In the genomic region with DNA sequence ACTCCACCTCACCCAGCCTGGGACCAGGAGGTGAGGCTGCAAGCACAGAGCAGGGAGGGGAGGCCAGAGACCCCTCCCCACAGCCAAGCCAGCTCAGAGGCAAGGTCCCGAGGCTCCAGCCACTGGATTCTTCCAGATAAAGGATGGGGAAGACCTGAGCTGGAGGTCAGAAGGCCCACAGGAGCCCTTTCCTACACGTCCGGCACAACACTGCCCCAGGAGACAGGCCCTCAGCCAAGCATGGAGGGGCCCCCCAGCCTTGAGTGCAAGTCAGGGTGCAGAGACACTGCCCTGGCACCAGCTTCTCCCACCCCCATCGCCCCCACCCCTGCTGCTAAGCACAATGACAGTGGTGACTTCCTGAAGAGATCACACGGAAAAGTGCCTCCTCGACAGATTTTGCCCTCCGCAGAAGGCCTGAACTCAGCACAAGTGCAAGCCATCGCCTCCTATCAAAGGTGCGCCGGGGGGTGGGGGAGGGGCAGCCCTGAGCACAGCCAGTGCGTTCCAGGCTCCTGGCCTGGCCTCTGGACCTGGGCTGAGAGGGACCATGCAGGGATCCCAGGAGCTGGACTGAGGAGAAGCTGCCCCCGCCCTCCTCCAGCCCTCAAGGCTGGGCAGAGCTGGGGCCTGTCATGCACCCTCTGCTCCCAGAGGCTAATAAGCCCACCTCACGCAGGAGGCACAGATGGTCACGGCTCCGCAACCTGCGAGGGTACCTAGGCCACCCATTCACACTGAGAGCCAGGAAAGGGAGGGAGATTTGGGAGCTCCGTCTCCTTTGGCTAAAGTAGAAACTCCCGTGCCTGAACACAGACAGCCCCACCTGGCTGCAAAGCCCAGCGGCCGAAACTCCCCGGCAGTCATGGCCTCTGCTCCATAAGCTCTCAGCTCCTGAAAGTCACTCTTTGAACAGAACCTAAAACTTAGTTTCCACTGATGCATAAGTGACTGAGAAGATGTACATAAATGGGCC, we compare ENCODE assay signal across 2 cellular contexts.
A peak's percentile ranks its signal among the peaks of the same experiment; 100 is the strongest.
TF ChIP-seq lines count a peak whose summit lies in the region.

No MANE protein-coding gene starts in this region.

TF ChIP-seq in A549, 52 proteins besides CTCF, POLR2A, EP300 and RAD21:
- TF ChIP-seq MAFK (IDR thresholded peaks at IDR 0.05; ENCODE audit: partially characterized antibody): peak; percentile 95
- TF ChIP-seq TFCP2L1 (CRISPR knock-in tag; IDR thresholded peaks at IDR 0.05): no peak
- no peak for TF ChIP-seq RFX5 (IDR thresholded peaks at IDR 0.05)
- no peak for TF ChIP-seq FOXS1 (CRISPR knock-in tag; IDR thresholded peaks at IDR 0.05)
- no peak for TF ChIP-seq KDM5A (IDR thresholded peaks at IDR 0.05)
- TF ChIP-seq CEBPB (IDR thresholded peaks at IDR 0.05): no peak
- TF ChIP-seq NR3C1 (IDR thresholded peaks at IDR 0.05): no peak
- no peak for TF ChIP-seq CBX8 (IDR thresholded peaks at IDR 0.05)
- TF ChIP-seq ZFP36 (IDR thresholded peaks at IDR 0.05; ENCODE audit: borderline replicate concordance, partially characterized antibody): no peak
- no peak for TF ChIP-seq CBX2 (IDR thresholded peaks at IDR 0.05; ENCODE audit: borderline replicate concordance, low read depth)
- no peak for TF ChIP-seq ESRRA (IDR thresholded peaks at IDR 0.05; ENCODE audit: borderline replicate concordance, low read length)
- no peak for TF ChIP-seq E2F6 (IDR thresholded peaks at IDR 0.05; ENCODE audit: borderline replicate concordance, low read depth)
- no peak for TF ChIP-seq HOXA7 (CRISPR knock-in tag; IDR thresholded peaks at IDR 0.05)
- TF ChIP-seq MYC (IDR thresholded peaks at IDR 0.05; ENCODE audit: borderline replicate concordance, low read length): no peak
- 0 out of 2 replicates have a peak, but pooled peaks have one; percentile 24 for TF ChIP-seq TP53 (CRISPR knock-in tag; IDR thresholded peaks at IDR 0.05)

TF ChIP-seq in HEK293, 187 proteins besides CTCF, POLR2A, EP300 and RAD21:
- peak; percentile 76 for TF ChIP-seq ZNF600 (tag by site-specific recombination; IDR thresholded peaks at IDR 0.05)
- TF ChIP-seq ZSCAN18 (tag by site-specific recombination; IDR thresholded peaks at IDR 0.05): no peak
